In the genomic region with DNA sequence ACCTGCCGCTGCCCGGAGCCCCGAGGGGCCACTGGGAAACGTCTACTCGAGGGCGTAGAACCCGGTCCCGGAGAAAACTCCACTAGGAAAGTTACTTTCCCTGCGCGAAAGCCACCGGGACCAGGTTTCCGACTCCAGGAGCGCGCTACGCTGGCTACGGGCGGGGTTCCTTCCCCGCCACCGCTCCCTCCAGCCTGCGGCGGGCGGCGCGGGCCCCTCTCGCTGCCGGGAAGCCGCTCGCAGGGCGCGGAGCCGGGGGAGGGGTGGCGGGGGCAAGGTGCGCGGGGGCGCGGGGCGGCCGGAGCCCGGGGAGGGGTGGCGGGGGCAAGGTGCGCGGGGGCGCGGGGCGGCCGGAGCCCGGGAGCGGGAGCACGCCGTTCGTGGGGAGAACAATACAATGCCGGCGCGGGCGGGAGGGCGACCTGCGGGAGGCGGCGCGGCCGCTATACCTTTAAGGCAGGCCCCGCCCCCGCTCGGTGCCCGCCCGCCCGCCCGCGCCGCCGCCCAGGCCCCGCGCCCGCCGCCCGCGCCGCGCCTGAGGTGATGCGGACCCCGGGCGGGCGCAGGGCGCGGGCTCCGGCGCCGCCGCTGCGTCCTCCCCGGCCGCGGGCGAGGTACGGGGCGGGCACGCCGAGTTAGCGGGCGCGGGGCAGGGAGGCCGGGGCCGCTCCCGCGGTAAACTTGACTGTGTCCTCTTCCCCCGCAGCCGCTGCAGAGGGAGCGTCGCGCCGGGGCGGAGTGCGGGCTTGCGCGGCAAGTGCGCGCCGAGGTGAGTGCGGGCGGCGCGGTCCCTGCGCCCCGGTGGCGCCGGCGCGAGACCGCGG, we compare ENCODE assay signal across 1 cellular context.
TF ChIP-seq lines count a peak whose summit lies in the region.

No MANE protein-coding gene starts in this region.

TF ChIP-seq in HepG2, 621 proteins besides CTCF, POLR2A, EP300 and RAD21 (continued from another document):
- TF ChIP-seq, protein P1, sequence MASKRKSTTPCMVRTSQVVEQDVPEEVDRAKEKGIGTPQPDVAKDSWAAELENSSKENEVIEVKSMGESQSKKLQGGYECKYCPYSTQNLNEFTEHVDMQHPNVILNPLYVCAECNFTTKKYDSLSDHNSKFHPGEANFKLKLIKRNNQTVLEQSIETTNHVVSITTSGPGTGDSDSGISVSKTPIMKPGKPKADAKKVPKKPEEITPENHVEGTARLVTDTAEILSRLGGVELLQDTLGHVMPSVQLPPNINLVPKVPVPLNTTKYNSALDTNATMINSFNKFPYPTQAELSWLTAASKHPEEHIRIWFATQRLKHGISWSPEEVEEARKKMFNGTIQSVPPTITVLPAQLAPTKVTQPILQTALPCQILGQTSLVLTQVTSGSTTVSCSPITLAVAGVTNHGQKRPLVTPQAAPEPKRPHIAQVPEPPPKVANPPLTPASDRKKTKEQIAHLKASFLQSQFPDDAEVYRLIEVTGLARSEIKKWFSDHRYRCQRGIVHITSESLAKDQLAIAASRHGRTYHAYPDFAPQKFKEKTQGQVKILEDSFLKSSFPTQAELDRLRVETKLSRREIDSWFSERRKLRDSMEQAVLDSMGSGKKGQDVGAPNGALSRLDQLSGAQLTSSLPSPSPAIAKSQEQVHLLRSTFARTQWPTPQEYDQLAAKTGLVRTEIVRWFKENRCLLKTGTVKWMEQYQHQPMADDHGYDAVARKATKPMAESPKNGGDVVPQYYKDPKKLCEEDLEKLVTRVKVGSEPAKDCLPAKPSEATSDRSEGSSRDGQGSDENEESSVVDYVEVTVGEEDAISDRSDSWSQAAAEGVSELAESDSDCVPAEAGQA (IDR thresholded peaks at IDR 0.05; ENCODE audit: low read depth): no peak
- TF ChIP-seq, protein P1 (CRISPR knock-in tag; IDR thresholded peaks at IDR 0.05; ENCODE audit: borderline replicate concordance): no peak
- TF ChIP-seq KLF6 (CRISPR knock-in tag; IDR thresholded peaks at IDR 0.05) (no peak), ZNF720 (CRISPR knock-in tag; IDR thresholded peaks at IDR 0.05) (no peak), NFE2 (CRISPR knock-in tag; IDR thresholded peaks at IDR 0.05) (no peak), ISL2 (CRISPR knock-in tag; IDR thresholded peaks at IDR 0.05) (0 out of 2 replicates have a peak, but pooled peaks have one; percentile 36), ZNF75D (CRISPR knock-in tag; IDR thresholded peaks at IDR 0.05; ENCODE audit: borderline replicate concordance) (no peak), MAZ (IDR thresholded peaks at IDR 0.05; ENCODE audit: borderline replicate concordance, low read depth, low read length) (no peak), MAZ (CRISPR knock-in tag; IDR thresholded peaks at IDR 0.05; ENCODE audit: low read depth) (no peak), CHD2 (IDR thresholded peaks at IDR 0.05; ENCODE audit: low read depth, low read length) (no peak), ZNF557 (CRISPR knock-in tag; IDR thresholded peaks at IDR 0.05) (no peak), RXRB (CRISPR knock-in tag; IDR thresholded peaks at IDR 0.05; ENCODE audit: borderline replicate concordance) (no peak), ZNF10 (CRISPR knock-in tag; IDR thresholded peaks at IDR 0.05; ENCODE audit: borderline replicate concordance, low read depth) (no peak), MEIS1 (CRISPR knock-in tag; IDR thresholded peaks at IDR 0.05; ENCODE audit: borderline replicate concordance) (no peak), ZFAT (CRISPR knock-in tag; conservative IDR thresholded peaks at IDR 0.05) (no peak), JDP2 (CRISPR knock-in tag; IDR thresholded peaks at IDR 0.05; ENCODE audit: borderline replicate concordance) (no peak), SP1 (IDR thresholded peaks at IDR 0.05) (no peak), SP1 (CRISPR knock-in tag; IDR thresholded peaks at IDR 0.05) (no peak)
- TF ChIP-seq, protein P2, sequence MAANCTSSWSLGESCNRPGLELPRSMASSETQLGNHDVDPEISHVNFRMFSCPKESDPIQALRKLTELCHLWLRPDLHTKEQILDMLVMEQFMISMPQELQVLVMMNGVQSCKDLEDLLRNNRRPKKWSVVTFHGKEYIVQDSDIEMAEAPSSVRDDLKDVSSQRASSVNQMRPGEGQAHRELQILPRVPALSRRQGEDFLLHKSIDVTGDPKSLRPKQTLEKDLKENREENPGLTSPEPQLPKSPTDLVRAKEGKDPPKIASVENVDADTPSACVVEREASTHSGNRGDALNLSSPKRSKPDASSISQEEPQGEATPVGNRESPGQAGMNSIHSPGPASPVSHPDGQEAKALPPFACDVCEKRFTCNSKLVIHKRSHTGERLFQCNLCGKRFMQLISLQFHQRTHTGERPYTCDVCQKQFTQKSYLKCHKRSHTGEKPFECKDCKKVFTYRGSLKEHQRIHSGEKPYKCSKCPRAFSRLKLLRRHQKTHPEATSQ (CRISPR knock-in tag; IDR thresholded peaks at IDR 0.05; ENCODE audit: borderline replicate concordance): no peak
- TF ChIP-seq, protein P3, sequence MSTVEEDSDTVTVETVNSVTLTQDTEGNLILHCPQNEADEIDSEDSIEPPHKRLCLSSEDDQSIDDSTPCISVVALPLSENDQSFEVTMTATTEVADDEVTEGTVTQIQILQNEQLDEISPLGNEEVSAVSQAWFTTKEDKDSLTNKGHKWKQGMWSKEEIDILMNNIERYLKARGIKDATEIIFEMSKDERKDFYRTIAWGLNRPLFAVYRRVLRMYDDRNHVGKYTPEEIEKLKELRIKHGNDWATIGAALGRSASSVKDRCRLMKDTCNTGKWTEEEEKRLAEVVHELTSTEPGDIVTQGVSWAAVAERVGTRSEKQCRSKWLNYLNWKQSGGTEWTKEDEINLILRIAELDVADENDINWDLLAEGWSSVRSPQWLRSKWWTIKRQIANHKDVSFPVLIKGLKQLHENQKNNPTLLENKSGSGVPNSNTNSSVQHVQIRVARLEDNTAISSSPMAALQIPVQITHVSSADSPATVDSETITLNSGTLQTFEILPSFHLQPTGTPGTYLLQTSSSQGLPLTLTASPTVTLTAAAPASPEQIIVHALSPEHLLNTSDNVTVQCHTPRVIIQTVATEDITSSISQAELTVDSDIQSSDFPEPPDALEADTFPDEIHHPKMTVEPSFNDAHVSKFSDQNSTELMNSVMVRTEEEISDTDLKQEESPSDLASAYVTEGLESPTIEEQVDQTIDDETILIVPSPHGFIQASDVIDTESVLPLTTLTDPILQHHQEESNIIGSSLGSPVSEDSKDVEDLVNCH (CRISPR knock-in tag; IDR thresholded peaks at IDR 0.05): no peak
- TF ChIP-seq, protein P4, sequence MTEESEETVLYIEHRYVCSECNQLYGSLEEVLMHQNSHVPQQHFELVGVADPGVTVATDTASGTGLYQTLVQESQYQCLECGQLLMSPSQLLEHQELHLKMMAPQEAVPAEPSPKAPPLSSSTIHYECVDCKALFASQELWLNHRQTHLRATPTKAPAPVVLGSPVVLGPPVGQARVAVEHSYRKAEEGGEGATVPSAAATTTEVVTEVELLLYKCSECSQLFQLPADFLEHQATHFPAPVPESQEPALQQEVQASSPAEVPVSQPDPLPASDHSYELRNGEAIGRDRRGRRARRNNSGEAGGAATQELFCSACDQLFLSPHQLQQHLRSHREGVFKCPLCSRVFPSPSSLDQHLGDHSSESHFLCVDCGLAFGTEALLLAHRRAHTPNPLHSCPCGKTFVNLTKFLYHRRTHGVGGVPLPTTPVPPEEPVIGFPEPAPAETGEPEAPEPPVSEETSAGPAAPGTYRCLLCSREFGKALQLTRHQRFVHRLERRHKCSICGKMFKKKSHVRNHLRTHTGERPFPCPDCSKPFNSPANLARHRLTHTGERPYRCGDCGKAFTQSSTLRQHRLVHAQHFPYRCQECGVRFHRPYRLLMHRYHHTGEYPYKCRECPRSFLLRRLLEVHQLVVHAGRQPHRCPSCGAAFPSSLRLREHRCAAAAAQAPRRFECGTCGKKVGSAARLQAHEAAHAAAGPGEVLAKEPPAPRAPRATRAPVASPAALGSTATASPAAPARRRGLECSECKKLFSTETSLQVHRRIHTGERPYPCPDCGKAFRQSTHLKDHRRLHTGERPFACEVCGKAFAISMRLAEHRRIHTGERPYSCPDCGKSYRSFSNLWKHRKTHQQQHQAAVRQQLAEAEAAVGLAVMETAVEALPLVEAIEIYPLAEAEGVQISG (CRISPR knock-in tag; IDR thresholded peaks at IDR 0.05): peak; percentile 34
- TF ChIP-seq, protein P5, sequence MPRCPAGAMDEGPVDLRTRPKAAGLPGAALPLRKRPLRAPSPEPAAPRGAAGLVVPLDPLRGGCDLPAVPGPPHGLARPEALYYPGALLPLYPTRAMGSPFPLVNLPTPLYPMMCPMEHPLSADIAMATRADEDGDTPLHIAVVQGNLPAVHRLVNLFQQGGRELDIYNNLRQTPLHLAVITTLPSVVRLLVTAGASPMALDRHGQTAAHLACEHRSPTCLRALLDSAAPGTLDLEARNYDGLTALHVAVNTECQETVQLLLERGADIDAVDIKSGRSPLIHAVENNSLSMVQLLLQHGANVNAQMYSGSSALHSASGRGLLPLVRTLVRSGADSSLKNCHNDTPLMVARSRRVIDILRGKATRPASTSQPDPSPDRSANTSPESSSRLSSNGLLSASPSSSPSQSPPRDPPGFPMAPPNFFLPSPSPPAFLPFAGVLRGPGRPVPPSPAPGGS (CRISPR knock-in tag; IDR thresholded peaks at IDR 0.05): no peak
- TF ChIP-seq, protein P6, sequence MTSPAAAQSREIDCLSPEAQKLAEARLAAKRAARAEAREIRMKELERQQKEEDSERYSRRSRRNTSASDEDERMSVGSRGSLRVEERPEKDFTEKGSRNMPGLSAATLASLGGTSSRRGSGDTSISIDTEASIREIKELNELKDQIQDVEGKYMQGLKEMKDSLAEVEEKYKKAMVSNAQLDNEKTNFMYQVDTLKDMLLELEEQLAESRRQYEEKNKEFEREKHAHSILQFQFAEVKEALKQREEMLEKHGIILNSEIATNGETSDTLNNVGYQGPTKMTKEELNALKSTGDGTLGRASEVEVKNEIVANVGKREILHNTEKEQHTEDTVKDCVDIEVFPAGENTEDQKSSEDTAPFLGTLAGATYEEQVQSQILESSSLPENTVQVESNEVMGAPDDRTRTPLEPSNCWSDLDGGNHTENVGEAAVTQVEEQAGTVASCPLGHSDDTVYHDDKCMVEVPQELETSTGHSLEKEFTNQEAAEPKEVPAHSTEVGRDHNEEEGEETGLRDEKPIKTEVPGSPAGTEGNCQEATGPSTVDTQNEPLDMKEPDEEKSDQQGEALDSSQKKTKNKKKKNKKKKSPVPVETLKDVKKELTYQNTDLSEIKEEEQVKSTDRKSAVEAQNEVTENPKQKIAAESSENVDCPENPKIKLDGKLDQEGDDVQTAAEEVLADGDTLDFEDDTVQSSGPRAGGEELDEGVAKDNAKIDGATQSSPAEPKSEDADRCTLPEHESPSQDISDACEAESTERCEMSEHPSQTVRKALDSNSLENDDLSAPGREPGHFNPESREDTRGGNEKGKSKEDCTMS (CRISPR knock-in tag; conservative IDR thresholded peaks at IDR 0.05): no peak
- TF ChIP-seq, protein P7, sequence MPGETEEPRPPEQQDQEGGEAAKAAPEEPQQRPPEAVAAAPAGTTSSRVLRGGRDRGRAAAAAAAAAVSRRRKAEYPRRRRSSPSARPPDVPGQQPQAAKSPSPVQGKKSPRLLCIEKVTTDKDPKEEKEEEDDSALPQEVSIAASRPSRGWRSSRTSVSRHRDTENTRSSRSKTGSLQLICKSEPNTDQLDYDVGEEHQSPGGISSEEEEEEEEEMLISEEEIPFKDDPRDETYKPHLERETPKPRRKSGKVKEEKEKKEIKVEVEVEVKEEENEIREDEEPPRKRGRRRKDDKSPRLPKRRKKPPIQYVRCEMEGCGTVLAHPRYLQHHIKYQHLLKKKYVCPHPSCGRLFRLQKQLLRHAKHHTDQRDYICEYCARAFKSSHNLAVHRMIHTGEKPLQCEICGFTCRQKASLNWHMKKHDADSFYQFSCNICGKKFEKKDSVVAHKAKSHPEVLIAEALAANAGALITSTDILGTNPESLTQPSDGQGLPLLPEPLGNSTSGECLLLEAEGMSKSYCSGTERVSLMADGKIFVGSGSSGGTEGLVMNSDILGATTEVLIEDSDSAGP (CRISPR knock-in tag; IDR thresholded peaks at IDR 0.05; ENCODE audit: borderline replicate concordance): peak; percentile 80
- TF ChIP-seq, protein P8, sequence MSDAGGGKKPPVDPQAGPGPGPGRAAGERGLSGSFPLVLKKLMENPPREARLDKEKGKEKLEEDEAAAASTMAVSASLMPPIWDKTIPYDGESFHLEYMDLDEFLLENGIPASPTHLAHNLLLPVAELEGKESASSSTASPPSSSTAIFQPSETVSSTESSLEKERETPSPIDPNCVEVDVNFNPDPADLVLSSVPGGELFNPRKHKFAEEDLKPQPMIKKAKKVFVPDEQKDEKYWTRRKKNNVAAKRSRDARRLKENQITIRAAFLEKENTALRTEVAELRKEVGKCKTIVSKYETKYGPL (CRISPR knock-in tag; IDR thresholded peaks at IDR 0.05): no peak
TF ChIP-seq in HepG2: peak in this region for 98.
